Comparison of ENCODE assay signal across 1 cellular context in the genomic region with DNA sequence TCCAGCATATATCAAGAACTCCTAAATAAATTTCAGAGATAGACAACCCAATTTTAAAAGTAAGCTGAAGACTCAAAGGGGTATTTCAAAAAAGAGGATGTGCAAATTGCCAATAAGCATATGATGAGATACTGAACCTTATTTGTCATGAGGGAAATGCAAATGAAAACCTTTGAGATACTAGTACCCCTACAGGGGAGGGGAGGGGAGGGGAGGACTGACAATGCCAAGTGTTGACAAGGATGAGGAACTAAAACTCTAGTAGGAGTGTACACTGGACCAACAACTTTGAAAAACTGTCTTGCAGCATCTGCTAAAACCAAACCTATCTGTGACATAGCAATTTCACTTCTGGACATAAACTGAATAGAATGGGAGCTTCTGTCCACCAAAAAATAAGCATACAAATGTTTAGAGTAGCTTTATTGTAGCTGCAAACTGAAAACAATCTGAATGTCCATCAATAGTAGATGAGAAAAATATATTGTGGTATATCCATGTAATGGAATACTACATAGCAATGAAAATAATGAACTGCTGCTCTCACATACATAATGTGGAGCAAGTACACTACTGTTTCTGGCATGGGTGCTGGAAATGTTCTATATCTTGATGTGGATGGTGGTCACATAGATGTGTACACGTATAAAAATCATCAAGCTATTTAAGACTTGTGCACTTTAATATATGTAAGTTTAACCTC.
TF ChIP-seq lines count a peak whose summit lies in the region.

No MANE protein-coding gene starts in this region.

TF ChIP-seq in HEK293, 187 proteins besides CTCF, POLR2A, EP300 and RAD21 (continued from another document):
- TF ChIP-seq, protein P1, sequence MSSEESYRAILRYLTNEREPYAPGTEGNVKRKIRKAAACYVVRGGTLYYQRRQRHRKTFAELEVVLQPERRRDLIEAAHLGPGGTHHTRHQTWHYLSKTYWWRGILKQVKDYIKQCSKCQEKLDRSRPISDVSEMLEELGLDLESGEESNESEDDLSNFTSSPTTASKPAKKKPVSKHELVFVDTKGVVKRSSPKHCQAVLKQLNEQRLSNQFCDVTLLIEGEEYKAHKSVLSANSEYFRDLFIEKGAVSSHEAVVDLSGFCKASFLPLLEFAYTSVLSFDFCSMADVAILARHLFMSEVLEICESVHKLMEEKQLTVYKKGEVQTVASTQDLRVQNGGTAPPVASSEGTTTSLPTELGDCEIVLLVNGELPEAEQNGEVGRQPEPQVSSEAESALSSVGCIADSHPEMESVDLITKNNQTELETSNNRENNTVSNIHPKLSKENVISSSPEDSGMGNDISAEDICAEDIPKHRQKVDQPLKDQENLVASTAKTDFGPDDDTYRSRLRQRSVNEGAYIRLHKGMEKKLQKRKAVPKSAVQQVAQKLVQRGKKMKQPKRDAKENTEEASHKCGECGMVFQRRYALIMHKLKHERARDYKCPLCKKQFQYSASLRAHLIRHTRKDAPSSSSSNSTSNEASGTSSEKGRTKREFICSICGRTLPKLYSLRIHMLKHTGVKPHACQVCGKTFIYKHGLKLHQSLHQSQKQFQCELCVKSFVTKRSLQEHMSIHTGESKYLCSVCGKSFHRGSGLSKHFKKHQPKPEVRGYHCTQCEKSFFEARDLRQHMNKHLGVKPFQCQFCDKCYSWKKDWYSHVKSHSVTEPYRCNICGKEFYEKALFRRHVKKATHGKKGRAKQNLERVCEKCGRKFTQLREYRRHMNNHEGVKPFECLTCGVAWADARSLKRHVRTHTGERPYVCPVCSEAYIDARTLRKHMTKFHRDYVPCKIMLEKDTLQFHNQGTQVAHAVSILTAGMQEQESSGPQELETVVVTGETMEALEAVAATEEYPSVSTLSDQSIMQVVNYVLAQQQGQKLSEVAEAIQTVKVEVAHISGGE (tag by site-specific recombination; conservative IDR thresholded peaks at IDR 0.05; ENCODE audit: low read depth), result no peak
- TF ChIP-seq, protein P2, sequence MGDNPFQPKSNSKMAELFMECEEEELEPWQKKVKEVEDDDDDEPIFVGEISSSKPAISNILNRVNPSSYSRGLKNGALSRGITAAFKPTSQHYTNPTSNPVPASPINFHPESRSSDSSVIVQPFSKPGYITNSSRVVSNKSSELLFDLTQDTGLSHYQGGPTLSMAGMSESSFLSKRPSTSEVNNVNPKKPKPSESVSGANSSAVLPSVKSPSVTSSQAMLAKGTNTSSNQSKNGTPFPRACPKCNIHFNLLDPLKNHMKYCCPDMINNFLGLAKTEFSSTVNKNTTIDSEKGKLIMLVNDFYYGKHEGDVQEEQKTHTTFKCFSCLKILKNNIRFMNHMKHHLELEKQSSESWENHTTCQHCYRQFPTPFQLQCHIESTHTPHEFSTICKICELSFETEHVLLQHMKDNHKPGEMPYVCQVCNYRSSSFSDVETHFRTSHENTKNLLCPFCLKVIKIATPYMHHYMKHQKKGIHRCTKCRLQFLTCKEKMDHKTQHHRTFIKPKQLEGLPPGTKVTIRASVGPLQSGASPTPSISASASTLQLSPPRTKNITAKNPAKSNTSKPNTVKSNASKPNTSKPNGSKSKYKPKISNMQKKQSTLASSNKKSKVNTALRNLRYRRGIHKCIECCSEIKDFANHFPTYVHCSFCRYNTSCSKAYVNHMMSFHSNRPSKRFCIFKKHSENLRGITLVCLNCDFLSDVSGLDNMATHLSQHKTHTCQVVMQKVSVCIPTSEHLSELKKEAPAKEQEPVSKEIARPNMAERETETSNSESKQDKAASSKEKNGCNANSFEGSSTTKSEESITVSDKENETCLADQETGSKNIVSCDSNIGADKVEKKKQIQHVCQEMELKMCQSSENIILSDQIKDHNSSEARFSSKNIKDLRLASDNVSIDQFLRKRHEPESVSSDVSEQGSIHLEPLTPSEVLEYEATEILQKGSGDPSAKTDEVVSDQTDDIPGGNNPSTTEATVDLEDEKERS (tag by site-specific recombination; IDR thresholded peaks at IDR 0.05), result peak; percentile 55; the same call in 1 of the 2 replicates
- TF ChIP-seq REPIN1 (tag by site-specific recombination; IDR thresholded peaks at IDR 0.05; ENCODE audit: low read depth) (no peak), ZNF274 (IDR thresholded peaks at IDR 0.05; ENCODE audit: low read length) (no peak), ZNF274 (tag by site-specific recombination; IDR thresholded peaks at IDR 0.05; ENCODE audit: borderline replicate concordance) (no peak), ZNF132 (tag by site-specific recombination; IDR thresholded peaks at IDR 0.05; ENCODE audit: borderline replicate concordance) (no peak)
- TF ChIP-seq, protein P3, sequence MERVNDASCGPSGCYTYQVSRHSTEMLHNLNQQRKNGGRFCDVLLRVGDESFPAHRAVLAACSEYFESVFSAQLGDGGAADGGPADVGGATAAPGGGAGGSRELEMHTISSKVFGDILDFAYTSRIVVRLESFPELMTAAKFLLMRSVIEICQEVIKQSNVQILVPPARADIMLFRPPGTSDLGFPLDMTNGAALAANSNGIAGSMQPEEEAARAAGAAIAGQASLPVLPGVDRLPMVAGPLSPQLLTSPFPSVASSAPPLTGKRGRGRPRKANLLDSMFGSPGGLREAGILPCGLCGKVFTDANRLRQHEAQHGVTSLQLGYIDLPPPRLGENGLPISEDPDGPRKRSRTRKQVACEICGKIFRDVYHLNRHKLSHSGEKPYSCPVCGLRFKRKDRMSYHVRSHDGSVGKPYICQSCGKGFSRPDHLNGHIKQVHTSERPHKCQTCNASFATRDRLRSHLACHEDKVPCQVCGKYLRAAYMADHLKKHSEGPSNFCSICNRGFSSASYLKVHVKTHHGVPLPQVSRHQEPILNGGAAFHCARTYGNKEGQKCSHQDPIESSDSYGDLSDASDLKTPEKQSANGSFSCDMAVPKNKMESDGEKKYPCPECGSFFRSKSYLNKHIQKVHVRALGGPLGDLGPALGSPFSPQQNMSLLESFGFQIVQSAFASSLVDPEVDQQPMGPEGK (tag by site-specific recombination; IDR thresholded peaks at IDR 0.05), result no peak
- TF ChIP-seq, protein P4, sequence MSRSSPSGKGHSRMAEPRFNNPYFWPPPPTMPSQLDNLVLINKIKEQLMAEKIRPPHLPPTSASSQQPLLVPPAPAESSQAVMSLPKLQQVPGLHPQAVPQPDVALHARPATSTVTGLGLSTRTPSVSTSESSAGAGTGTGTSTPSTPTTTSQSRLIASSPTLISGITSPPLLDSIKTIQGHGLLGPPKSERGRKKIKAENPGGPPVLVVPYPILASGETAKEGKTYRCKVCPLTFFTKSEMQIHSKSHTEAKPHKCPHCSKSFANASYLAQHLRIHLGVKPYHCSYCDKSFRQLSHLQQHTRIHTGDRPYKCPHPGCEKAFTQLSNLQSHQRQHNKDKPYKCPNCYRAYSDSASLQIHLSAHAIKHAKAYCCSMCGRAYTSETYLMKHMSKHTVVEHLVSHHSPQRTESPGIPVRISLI (tag by site-specific recombination; IDR thresholded peaks at IDR 0.05), result no peak
